9 cellular contexts compared by ENCODE assay signal in the genomic region with DNA sequence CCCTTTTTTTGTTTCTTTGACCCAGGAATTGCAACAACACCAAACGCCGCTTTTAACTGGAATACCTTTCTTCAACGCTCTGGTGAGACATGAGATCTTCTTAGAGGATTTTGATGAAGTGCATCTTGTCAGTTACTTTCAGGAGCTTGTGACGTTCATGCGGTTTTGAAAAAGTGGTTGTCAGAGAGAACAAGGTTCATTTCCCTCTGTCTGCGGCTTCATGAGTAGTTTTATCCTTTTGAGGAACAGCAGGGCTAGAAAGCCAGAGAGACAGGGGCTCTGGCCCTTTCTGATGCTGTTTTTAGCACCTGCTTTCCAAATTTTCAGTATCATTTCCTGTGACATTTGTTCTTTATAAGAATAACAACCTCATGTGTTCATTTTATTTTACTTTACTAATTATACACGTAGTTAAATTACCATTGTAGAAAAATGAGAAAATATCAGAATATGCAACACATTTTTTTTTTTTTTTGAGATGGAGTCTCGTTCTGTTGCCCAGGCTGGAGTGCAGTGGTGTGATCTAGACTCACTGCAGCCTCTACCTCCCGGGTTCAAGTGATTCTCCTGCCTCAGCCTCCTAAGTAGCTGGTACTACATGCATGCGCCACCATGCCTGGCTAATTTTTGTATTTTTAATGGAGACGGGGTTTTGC.
DNase-seq lines count a peak whose midpoint lies in the region; ATAC-seq and TF ChIP-seq lines count a peak whose summit lies in the region.
"Had no signal": no experiment of that assay in that cellular context is flagged by ENCODE, and none has a peak within 500 bp of the region (broad histone marks: within the 10 kb centered on the region; RNA-seq: fewer than 3 reads in every experiment).

No MANE protein-coding gene starts in this region.

- peaks cover 32% of the 10 kb centered on the region for H3K4me1 Mint-ChIP-seq in CD14-positive monocyte
- H3K4me1 Mint-ChIP-seq in activated T-cell treated with anti-CD3 and anti-CD28 coated beads, Interleukin-2, amount 50 U/mL, for 24 hours (ENCODE audit: low read depth), result peaks cover 57% of the 10 kb centered on the region

- H3K27ac Mint-ChIP-seq in CD14-positive monocyte, result peak overlapping the region in 6 of 7 donors; percentile 43 to 71 (median 62)
- H3K27ac Mint-ChIP-seq in activated T-cell treated with anti-CD3 and anti-CD28 coated beads, Interleukin-2, amount 50 U/mL, for 24 hours, result peak overlapping the region; percentile 63

- peaks cover 0 to 2% (median 0%) of the 10 kb centered on the region in 7 donors for H3K9me3 Mint-ChIP-seq in CD14-positive monocyte
- no peaks in the 10 kb centered on the region for H3K9me3 Mint-ChIP-seq in activated T-cell treated with anti-CD3 and anti-CD28 coated beads, Interleukin-2, amount 50 U/mL, for 24 hours

- ATAC-seq in GM19328 (IDR thresholded peaks at IDR 0.05; ENCODE audit: unreplicated experiment) (peak; percentile 98), HG03280 (IDR thresholded peaks at IDR 0.05; ENCODE audit: unreplicated experiment) (peak; percentile 85), left colon (no peak)
- ATAC-seq: mucosa of descending colon had no signal

- TF ChIP-seq CTCF in CD14-positive monocyte (IDR thresholded peaks at IDR 0.05), result no peak

- H3K4me3 Mint-ChIP-seq in CD14-positive monocyte, result no peak overlapping the region
- peak overlapping the region; percentile 1 for H3K4me3 Mint-ChIP-seq in activated T-cell treated with anti-CD3 and anti-CD28 coated beads, Interleukin-2, amount 50 U/mL, for 24 hours

- H3K27me3 Mint-ChIP-seq in CD14-positive monocyte (ENCODE audit: low read depth in 3 of 3), result peaks cover 0 to 1% (median 0%) of the 10 kb centered on the region in 3 donors
- H3K27me3 Mint-ChIP-seq in activated T-cell treated with anti-CD3 and anti-CD28 coated beads, Interleukin-2, amount 50 U/mL, for 24 hours, result peaks cover 2% of the 10 kb centered on the region

- H3K36me3 Mint-ChIP-seq in CD14-positive monocyte, result peaks cover 75 to 92% of the 10 kb centered on the region in 2 donors
- no peaks in the 10 kb centered on the region for H3K36me3 Mint-ChIP-seq in activated T-cell treated with anti-CD3 and anti-CD28 coated beads, Interleukin-2, amount 50 U/mL, for 24 hours (ENCODE audit: low read depth)

- intact Hi-C loops in CD14-positive monocyte (cut with micrococcal nuclease), result loop anchor here in 1 of 2 donors (5.0 kb wide), 1 partner anchor 63 kb away; a partner anchor contains a TSS
- intact Hi-C loops in left colon (cut with DNase I, micrococcal nuclease), result no loop called here

- DNase-seq in CD14-positive monocyte (ENCODE audit: low spot score) (peak; percentile 61), cerebellar nuclear complex (lab: John Stamatoyannopoulos, UW) (no peak), left colon (no peak), NCI-H748 treated with DMSO at 0.1 percent for 48 hours (lab: John Stamatoyannopoulos, UW) (no peak), NCI-H2081 treated with DMSO at 0.1 percent for 48 hours (lab: John Stamatoyannopoulos, UW) (no peak)
- DNase-seq in activated T-cell treated with anti-CD3 and anti-CD28 coated beads, Interleukin-2, amount 50 U/mL, for 24 hours, result no peak
